18 cellular contexts compared by ENCODE assay signal in genomic region chr20:57501461-57502330, GRCh38. TPM values are rescaled to one million over a fixed set of nuclear protein-coding genes. Genes with fewer than 3 reads are reported as not detected.
DNase-seq lines count a peak whose midpoint lies in the region; ATAC-seq and TF ChIP-seq lines count a peak whose summit lies in the region.
"Had no signal": no experiment of that assay in that cellular context is flagged by ENCODE, and none has a peak within 500 bp of the region (broad histone marks: within the 10 kb centered on the region; RNA-seq: fewer than 3 reads in every experiment).

No MANE protein-coding gene starts in this region.

- ATAC-seq in GM19351 (IDR thresholded peaks at IDR 0.05; ENCODE audit: unreplicated experiment) = no peak
- ATAC-seq in GM21723 (IDR thresholded peaks at IDR 0.05; ENCODE audit: unreplicated experiment) = no peak
- ATAC-seq: activated CD4-positive, alpha-beta T cell treated with anti-CD3 and anti-CD28 coated beads for 36 hours; activated T-cell treated with anti-CD3 and anti-CD28 coated beads, Interleukin-2, amount 50 U/mL, for 4 hours; body of pancreas had no signal

- peaks cover 7% of the 10 kb centered on the region for H3K4me1 Mint-ChIP-seq in activated T-helper 1 cell treated with anti-CD3 and anti-CD28 coated beads, Interleukin-12 subunit alpha, Interleukin-12 subunit beta, Interleukin-2, Interleukin-4 antibody, amounts not matched to agents 30 ng/mL and 10 ng/mL and 1 ng/mL, durations not matched to agents 14 hours and 24 hours and 36 hours (ENCODE audit: low read depth)

- TF ChIP-seq CTCF in PC-9 (conservative IDR thresholded peaks at IDR 0.05) = no peak; the same call in 1 of the 2 replicates

- H3K9me2 ChIP-seq in PC-9 (ENCODE audit: insufficient read depth) = no peaks in the 10 kb centered on the region

- no peaks in the 10 kb centered on the region for H3K79me2 ChIP-seq in PC-9 (ENCODE audit: low read depth)

- peaks cover 6% of the 10 kb centered on the region; the same call in 1 of the 2 replicates for H3K4me1 ChIP-seq in PC-9 (replicated peaks; ENCODE audit: insufficient read depth)
- H3K4me1 ChIP-seq: body of pancreas had no signal

- CTCF ChIA-PET in PC-9 (lab: Charles Lee) = interaction anchor here (0.6 to 0.7 kb wide), 2 partner anchors 12 to 95 kb away, joined by 3 read pairs; no protein-coding TSS in a partner anchor

- intact Hi-C loops in PC-9 (cut with micrococcal nuclease; ENCODE audit: unreplicated experiment) = no loop called here
- intact Hi-C loops in activated T-helper 1 cell treated with anti-CD3 and anti-CD28 coated beads, Interleukin-12 subunit alpha, Interleukin-12 subunit beta, Interleukin-2, Interleukin-4 antibody, amounts not matched to agents 30 ng/mL and 10 ng/mL and 1 ng/mL, durations not matched to agents 14 hours and 24 hours and 36 hours (cut with micrococcal nuclease) = no loop called here

- H3F3A ChIP-seq in PC-9 (ENCODE audit: insufficient read depth, low read depth) = no peaks in the 10 kb centered on the region

- H4K20me1 ChIP-seq in PC-9 (ENCODE audit: insufficient read depth) = no peaks in the 10 kb centered on the region

- peak; percentile 33 for DNase-seq in AG08396 (ENCODE audit: low spot score)
- peak; percentile 63 for DNase-seq in GM03348 (ENCODE audit: low spot score)
- peak; percentile 62 to 68 for DNase-seq in PC-9
- peak; percentile 16 for DNase-seq in iris pigment epithelial cell (ENCODE audit: low read depth)
- DNase-seq in activated T-helper 1 cell treated with anti-CD3 and anti-CD28 coated beads, Interleukin-12 subunit alpha, Interleukin-12 subunit beta, Interleukin-2, Interleukin-4 antibody, amounts not matched to agents 30 ng/mL and 10 ng/mL and 1 ng/mL, durations not matched to agents 14 hours and 24 hours and 36 hours (ENCODE audit: low spot score) = no peak
- DNase-seq in HK-2 (ENCODE audit: unreplicated experiment) = no peak
- DNase-seq: activated CD4-positive, alpha-beta T cell treated with anti-CD3 and anti-CD28 coated beads for 36 hours; activated T-cell treated with anti-CD3 and anti-CD28 coated beads, Interleukin-2, amount 50 U/mL, for 4 hours; body of pancreas; kidney glomerular epithelial cell; stimulated activated CD4-positive, alpha-beta T cell treated with anti-CD3 and anti-CD28 coated beads, Interleukin-4, amount 100 ng/mL, for 4 hours; stimulated activated naive CD4-positive, alpha-beta T cell treated with Interleukin-2 at 50 U/mL for 16 hours; T-helper 1 cell had no signal

- H3K9me3 ChIP-seq in PC-9 (ENCODE audit: insufficient read depth, low read depth) = no peaks in the 10 kb centered on the region
- H3K9me3 ChIP-seq: body of pancreas had no signal

- no peak overlapping the region for H3K27ac ChIP-seq in PC-9
- H3K27ac ChIP-seq: body of pancreas, C4-2B had no signal

- H3K36me3 ChIP-seq in PC-9 (ENCODE audit: low read depth) = no peaks in the 10 kb centered on the region

- no TSS peak for BruUV-seq in PC-9 (replicated peaks; lab: Mats Ljungman, UMichigan)

- peaks cover 50% of the 10 kb centered on the region for H3K27me3 Mint-ChIP-seq in activated T-helper 1 cell treated with anti-CD3 and anti-CD28 coated beads, Interleukin-12 subunit alpha, Interleukin-12 subunit beta, Interleukin-2, Interleukin-4 antibody, amounts not matched to agents 30 ng/mL and 10 ng/mL and 1 ng/mL, durations not matched to agents 14 hours and 24 hours and 36 hours (ENCODE audit: insufficient read depth)

- H3K4me3 ChIP-seq in PC-9 = no peak overlapping the region
- H3K4me3 ChIP-seq: body of pancreas had no signal

- H2AFZ ChIP-seq in PC-9 = no peak overlapping the region

- no peak overlapping the region for H3K27ac Mint-ChIP-seq in activated T-helper 1 cell treated with anti-CD3 and anti-CD28 coated beads, Interleukin-12 subunit alpha, Interleukin-12 subunit beta, Interleukin-2, Interleukin-4 antibody, amounts not matched to agents 30 ng/mL and 10 ng/mL and 1 ng/mL, durations not matched to agents 14 hours and 24 hours and 36 hours
- H3K27ac Mint-ChIP-seq: activated CD4-positive, alpha-beta T cell treated with anti-CD3 and anti-CD28 coated beads for 36 hours had no signal

- H3K27me3 ChIP-seq in PC-9 (ENCODE audit: insufficient read depth, low read depth) = no peaks in the 10 kb centered on the region

- no peak overlapping the region for H3K4me3 Mint-ChIP-seq in activated T-helper 1 cell treated with anti-CD3 and anti-CD28 coated beads, Interleukin-12 subunit alpha, Interleukin-12 subunit beta, Interleukin-2, Interleukin-4 antibody, amounts not matched to agents 30 ng/mL and 10 ng/mL and 1 ng/mL, durations not matched to agents 14 hours and 24 hours and 36 hours
- H3K4me3 Mint-ChIP-seq: activated CD4-positive, alpha-beta T cell treated with anti-CD3 and anti-CD28 coated beads for 36 hours; activated T-cell treated with anti-CD3 and anti-CD28 coated beads, Interleukin-2, amount 50 U/mL, for 4 hours had no signal

- no peaks in the 10 kb centered on the region for H3K9me3 Mint-ChIP-seq in activated T-helper 1 cell treated with anti-CD3 and anti-CD28 coated beads, Interleukin-12 subunit alpha, Interleukin-12 subunit beta, Interleukin-2, Interleukin-4 antibody, amounts not matched to agents 30 ng/mL and 10 ng/mL and 1 ng/mL, durations not matched to agents 14 hours and 24 hours and 36 hours
- H3K9me3 Mint-ChIP-seq: activated T-cell treated with anti-CD3 and anti-CD28 coated beads, Interleukin-2, amount 50 U/mL, for 4 hours had no signal

- POLR2A ChIA-PET in PC-9 (lab: Charles Lee; ENCODE audit: unreplicated experiment) = interaction anchor here (0.6 kb wide), 1 partner anchor 1088 kb away, joined by 3 read pairs; no protein-coding TSS in a partner anchor

- no peak overlapping the region for H3K4me2 ChIP-seq in PC-9

- no peaks in the 10 kb centered on the region for H3K36me3 Mint-ChIP-seq in activated T-helper 1 cell treated with anti-CD3 and anti-CD28 coated beads, Interleukin-12 subunit alpha, Interleukin-12 subunit beta, Interleukin-2, Interleukin-4 antibody, amounts not matched to agents 30 ng/mL and 10 ng/mL and 1 ng/mL, durations not matched to agents 14 hours and 24 hours and 36 hours (ENCODE audit: low read depth)

RNA-seq across cellular contexts. Expression of gene CTCFL, which starts 23.2 kb away (rescaled TPM):
- total RNA-seq in PC-9 (2021) = not detected in 2 replicates
- total RNA-seq in activated T-helper 1 cell treated with anti-CD3 and anti-CD28 coated beads, Interleukin-12 subunit alpha, Interleukin-12 subunit beta, Interleukin-2, Interleukin-4 antibody, amounts not matched to agents 30 ng/mL and 10 ng/mL and 1 ng/mL, durations not matched to agents 14 hours and 24 hours and 36 hours = not detected in 2 replicates
- total RNA-seq: activated CD4-positive, alpha-beta T cell treated with anti-CD3 and anti-CD28 coated beads for 36 hours; body of pancreas; glomerular endothelial cell; LHCN-M2 had no signal

RNA-seq across cellular contexts. Expression of gene PCK1, which starts 59.2 kb away (rescaled TPM):
- not detected in 2 replicates for total RNA-seq in PC-9 (2021)
- total RNA-seq in activated T-helper 1 cell treated with anti-CD3 and anti-CD28 coated beads, Interleukin-12 subunit alpha, Interleukin-12 subunit beta, Interleukin-2, Interleukin-4 antibody, amounts not matched to agents 30 ng/mL and 10 ng/mL and 1 ng/mL, durations not matched to agents 14 hours and 24 hours and 36 hours = not detected in 2 replicates
- total RNA-seq: activated CD4-positive, alpha-beta T cell treated with anti-CD3 and anti-CD28 coated beads for 36 hours; glomerular endothelial cell; LHCN-M2 had no signal

Comparison
In these comparisons a context has a peak if more than half of its experiments do, and no peak if none do; other contexts are left out.
1. DNase-seq: peak in AG08396 (single experiment), GM03348 (single experiment), PC-9 (2 of 2) and iris pigment epithelial cell (single experiment); none in activated T-helper 1 cell treated with anti-CD3 and anti-CD28 coated beads, Interleukin-12 subunit alpha, Interleukin-12 subunit beta, Interleukin-2, Interleukin-4 antibody, amounts not matched to agents 30 ng/mL and 10 ng/mL and 1 ng/mL, durations not matched to agents 14 hours and 24 hours and 36 hours (single experiment) and HK-2 (single experiment).